ENCODE assay signal across 14 cellular contexts in genomic region chr9:134210908-134211810, GRCh38. TPM values are rescaled to one million over a fixed set of nuclear protein-coding genes. Genes with fewer than 3 reads are reported as not detected.
DNase-seq lines count a peak whose midpoint lies in the region; ATAC-seq, FAIRE-seq and TF ChIP-seq lines count a peak whose summit lies in the region.
"Had no signal": no experiment of that assay in that cellular context is flagged by ENCODE, and none has a peak within 500 bp of the region (broad histone marks: within the 10 kb centered on the region; RNA-seq: fewer than 3 reads in every experiment).

No MANE protein-coding gene starts in this region.

- in situ Hi-C loops in astrocyte of the cerebellum (cut with HindIII; ENCODE audit: low sequenced_read_pairs) = no loop called here

- no peak overlapping the region for H3K27ac Mint-ChIP-seq in activated CD4-positive, alpha-beta memory T cell treated with anti-CD3 and anti-CD28 coated beads for 36 hours
- no peak overlapping the region for H3K27ac Mint-ChIP-seq in activated CD8-positive, alpha-beta T cell treated with anti-CD3 and anti-CD28 coated beads, Interleukin-2, amount 10 ng/mL, durations not matched to agents 7 days and 5 days
- H3K27ac Mint-ChIP-seq: endodermal cell had no signal

- intact Hi-C loops in left cardiac atrium (cut with DNase I) = no loop called here
- intact Hi-C loops in posterior vena cava (cut with DNase I) = no loop called here
- intact Hi-C loops in activated CD4-positive, alpha-beta memory T cell treated with anti-CD3 and anti-CD28 coated beads for 36 hours (cut with micrococcal nuclease) = no loop called here

- CTCF ChIA-PET in activated CD4-positive, alpha-beta memory T cell treated with anti-CD3 and anti-CD28 coated beads for 36 hours (lab: Charles Lee) = no interaction called here
- CTCF ChIA-PET in activated CD8-positive, alpha-beta T cell treated with anti-CD3 and anti-CD28 coated beads, Interleukin-2, amount 10 ng/mL, durations not matched to agents 7 days and 5 days (lab: Charles Lee) = no interaction called here

- ATAC-seq in left cardiac atrium = peak; percentile 16 to 77
- no peak for ATAC-seq in activated CD8-positive, alpha-beta T cell treated with anti-CD3 and anti-CD28 coated beads, Interleukin-2, amount 10 ng/mL, durations not matched to agents 7 days and 5 days

- H3K36me3 Mint-ChIP-seq in activated CD4-positive, alpha-beta memory T cell treated with anti-CD3 and anti-CD28 coated beads for 36 hours = no peaks in the 10 kb centered on the region
- H3K36me3 Mint-ChIP-seq in activated CD8-positive, alpha-beta T cell treated with anti-CD3 and anti-CD28 coated beads, Interleukin-2, amount 10 ng/mL, durations not matched to agents 7 days and 5 days (ENCODE audit: low read depth) = no peaks in the 10 kb centered on the region

- peak in 11 of 14 donors; percentile 23 to 94 (median 78) for DNase-seq in C1 segment of cervical spinal cord (lab: John Stamatoyannopoulos, UW)
- peak; percentile 22 for DNase-seq in astrocyte of the cerebellum (ENCODE audit: low read depth)
- DNase-seq in left cardiac atrium = peak; percentile 39
- peak; percentile 82 for DNase-seq in posterior vena cava (ENCODE audit: low spot score)
- DNase-seq in urothelium cell line (ENCODE audit: low spot score) = no peak
- no peak for DNase-seq in T-helper 1 cell
- no peak for DNase-seq in activated CD4-positive, alpha-beta memory T cell treated with anti-CD3 and anti-CD28 coated beads for 36 hours
- DNase-seq in activated CD8-positive, alpha-beta T cell treated with anti-CD3 and anti-CD28 coated beads, Interleukin-2, amount 10 ng/mL, durations not matched to agents 7 days and 5 days = no peak
- DNase-seq: activated CD8-positive, alpha-beta memory T cell treated with anti-CD3 and anti-CD28 coated beads, Interleukin-2, amount 50 U/mL, for 48 hours; endodermal cell; Kasumi-1; NCI-H226 had no signal

- POLR2A ChIA-PET in activated CD4-positive, alpha-beta memory T cell treated with anti-CD3 and anti-CD28 coated beads for 36 hours (lab: Charles Lee) = no interaction called here
- POLR2A ChIA-PET in activated CD8-positive, alpha-beta T cell treated with anti-CD3 and anti-CD28 coated beads, Interleukin-2, amount 10 ng/mL, durations not matched to agents 7 days and 5 days (lab: Charles Lee) = no interaction called here

- no peak overlapping the region for H3K4me3 Mint-ChIP-seq in activated CD4-positive, alpha-beta memory T cell treated with anti-CD3 and anti-CD28 coated beads for 36 hours
- no peak overlapping the region for H3K4me3 Mint-ChIP-seq in activated CD8-positive, alpha-beta T cell treated with anti-CD3 and anti-CD28 coated beads, Interleukin-2, amount 10 ng/mL, durations not matched to agents 7 days and 5 days
- H3K4me3 Mint-ChIP-seq: endodermal cell had no signal

- H3K4me3 ChIP-seq in astrocyte of the cerebellum (ENCODE audit: low read depth, low read length) = no peak overlapping the region
- H3K4me3 ChIP-seq: adrenal gland, smooth muscle cell had no signal

- no peak for TF ChIP-seq CTCF in astrocyte of the cerebellum (IDR thresholded peaks at IDR 0.05; ENCODE audit: low read depth, low read length, missing control alignments)

- peaks cover 7% of the 10 kb centered on the region for H3K9me3 Mint-ChIP-seq in activated CD4-positive, alpha-beta memory T cell treated with anti-CD3 and anti-CD28 coated beads for 36 hours
- H3K9me3 Mint-ChIP-seq in activated CD8-positive, alpha-beta T cell treated with anti-CD3 and anti-CD28 coated beads, Interleukin-2, amount 10 ng/mL, durations not matched to agents 7 days and 5 days (ENCODE audit: insufficient read depth) = peaks cover 8% of the 10 kb centered on the region

- FAIRE-seq in urothelium cell line (lab: Jason Lieb, UNC) = no peak

- no peaks in the 10 kb centered on the region for H3K4me1 Mint-ChIP-seq in activated CD4-positive, alpha-beta memory T cell treated with anti-CD3 and anti-CD28 coated beads for 36 hours (ENCODE audit: low read depth)
- H3K4me1 Mint-ChIP-seq in activated CD8-positive, alpha-beta T cell treated with anti-CD3 and anti-CD28 coated beads, Interleukin-2, amount 10 ng/mL, durations not matched to agents 7 days and 5 days (ENCODE audit: low read depth) = no peaks in the 10 kb centered on the region

- no peaks in the 10 kb centered on the region for H3K27me3 Mint-ChIP-seq in activated CD4-positive, alpha-beta memory T cell treated with anti-CD3 and anti-CD28 coated beads for 36 hours
- H3K27me3 Mint-ChIP-seq in activated CD8-positive, alpha-beta T cell treated with anti-CD3 and anti-CD28 coated beads, Interleukin-2, amount 10 ng/mL, durations not matched to agents 7 days and 5 days (ENCODE audit: low read depth) = no peaks in the 10 kb centered on the region

RNA-seq across cellular contexts. Expression of gene RNU6ATAC, which starts 46.8 kb away (rescaled TPM):
- 100 to 1,000 TPM; 307 to 456 TPM for total RNA-seq in left cardiac atrium
- 100 to 1,000 TPM; 327 to 473 TPM for total RNA-seq in posterior vena cava
- total RNA-seq in activated CD4-positive, alpha-beta memory T cell treated with anti-CD3 and anti-CD28 coated beads for 36 hours = 10 to 100 TPM; 25.8 to 41.0 TPM
- total RNA-seq in activated CD8-positive, alpha-beta T cell treated with anti-CD3 and anti-CD28 coated beads, Interleukin-2, amount 10 ng/mL, durations not matched to agents 7 days and 5 days = 10 to 100 TPM; 13.7 to 50.1 TPM
- total RNA-seq: smooth muscle cell had no signal

Comparison
In these comparisons a context has a peak if more than half of its experiments do, and no peak if none do; other contexts are left out.
1. DNase-seq: peak in C1 segment of cervical spinal cord (11 of 14), astrocyte of the cerebellum (single experiment), left cardiac atrium (single experiment) and posterior vena cava (single experiment); none in urothelium cell line (single experiment), T-helper 1 cell (0 of 5), activated CD4-positive, alpha-beta memory T cell treated with anti-CD3 and anti-CD28 coated beads for 36 hours (single experiment) and activated CD8-positive, alpha-beta T cell treated with anti-CD3 and anti-CD28 coated beads, Interleukin-2, amount 10 ng/mL, durations not matched to agents 7 days and 5 days (single experiment).
2. RNA of gene RNU6ATAC, which starts 46.8 kb away (total RNA-seq): 327 to 473 TPM in posterior vena cava and 307 to 456 TPM in left cardiac atrium; 13.7 to 50.1 TPM in activated CD8-positive, alpha-beta T cell treated with anti-CD3 and anti-CD28 coated beads, Interleukin-2, amount 10 ng/mL, durations not matched to agents 7 days and 5 days and 25.8 to 41.0 TPM in activated CD4-positive, alpha-beta memory T cell treated with anti-CD3 and anti-CD28 coated beads for 36 hours; every median in the first group is over 4 times any median in the second.